ENCODE assay signal across 17 cellular contexts in genomic region chr7:15938153-15938552, GRCh38.
DNase-seq lines count a peak whose midpoint lies in the region; ATAC-seq, FAIRE-seq and TF ChIP-seq lines count a peak whose summit lies in the region.
"Had no signal": no experiment of that assay in that cellular context is flagged by ENCODE, and none has a peak within 500 bp of the region (broad histone marks: within the 10 kb centered on the region; RNA-seq: fewer than 3 reads in every experiment).

No MANE protein-coding gene starts in this region.

- intact Hi-C loops in left lung (cut with DNase I) (no loop called here), upper lobe of right lung (cut with DNase I) (no loop called here)

- no peaks in the 10 kb centered on the region for H3K27me3 ChIP-seq in adipocyte (replicated peaks; ENCODE audit: control insufficient read depth, insufficient read depth, low read length)
- no peaks in the 10 kb centered on the region for H3K27me3 ChIP-seq in left lung
- H3K27me3 ChIP-seq in upper lobe of right lung, result no peaks in the 10 kb centered on the region
- H3K27me3 ChIP-seq: BLaER1 treated with 17β-estradiol and CSF1 and Interleukin-3, amounts not matched to agents 10 nM and 100 nM had no signal

- peak; percentile 54 for ATAC-seq in left lung
- peak; percentile 34 for ATAC-seq in upper lobe of right lung
- ATAC-seq: CD8-positive, alpha-beta T cell; GM23338 had no signal

- FAIRE-seq in urothelium cell line (lab: Jason Lieb, UNC), result no peak
- FAIRE-seq: GM12892 had no signal

- H3K9me3 ChIP-seq in adipocyte (ENCODE audit: control insufficient read depth, low read length), result no peaks in the 10 kb centered on the region
- H3K9me3 ChIP-seq in left lung, result no peaks in the 10 kb centered on the region
- H3K9me3 ChIP-seq in upper lobe of right lung, result no peaks in the 10 kb centered on the region
- H3K9me3 ChIP-seq: BLaER1 treated with 17β-estradiol and CSF1 and Interleukin-3, amounts not matched to agents 10 nM and 100 nM had no signal

- no peak overlapping the region for H3K9ac ChIP-seq in adipocyte (ENCODE audit: low read length)
- H3K9ac ChIP-seq: BLaER1 treated with 17β-estradiol and CSF1 and Interleukin-3, amounts not matched to agents 10 nM and 100 nM had no signal

- TF ChIP-seq CTCF in left lung (IDR thresholded peaks at IDR 0.05) (no peak), upper lobe of right lung (IDR thresholded peaks at IDR 0.05) (no peak)

- DNase-seq in EL, result peak; percentile 9
- peak; percentile 7 for DNase-seq in adipocyte (ENCODE audit: low read depth)
- DNase-seq in left lung, result no peak
- no peak for DNase-seq in upper lobe of right lung
- DNase-seq in NCI-H748 treated with DMSO at 0.1 percent for 48 hours (lab: John Stamatoyannopoulos, UW), result no peak
- DNase-seq in urothelium cell line (ENCODE audit: low spot score), result no peak
- DNase-seq in NCI-H1092 treated with DMSO at 0.1 percent for 48 hours (lab: John Stamatoyannopoulos, UW), result no peak
- DNase-seq: CD8-positive, alpha-beta T cell; DMS 273 treated with DMSO at 0.1 percent for 48 hours; DMS53; DND-41; GDM1; HCEC 1CT had no signal

- H3K4me3 ChIP-seq in adipocyte (ENCODE audit: low read length) (no peak overlapping the region), left lung (no peak overlapping the region), upper lobe of right lung (no peak overlapping the region)
- H3K4me3 ChIP-seq: BLaER1 treated with 17β-estradiol and CSF1 and Interleukin-3, amounts not matched to agents 10 nM and 100 nM; GM23338 had no signal

- no peaks in the 10 kb centered on the region for H3K4me1 ChIP-seq in adipocyte (ENCODE audit: control insufficient read depth, insufficient read depth, low read length)
- H3K4me1 ChIP-seq in left lung, result no peaks in the 10 kb centered on the region
- H3K4me1 ChIP-seq in upper lobe of right lung, result no peaks in the 10 kb centered on the region
- H3K4me1 ChIP-seq: BLaER1 treated with 17β-estradiol and CSF1 and Interleukin-3, amounts not matched to agents 10 nM and 100 nM had no signal

- no peaks in the 10 kb centered on the region for H3K36me3 ChIP-seq in adipocyte (ENCODE audit: control insufficient read depth, insufficient read depth, low read length, severe bottlenecking)
- H3K36me3 ChIP-seq in left lung, result no peaks in the 10 kb centered on the region
- H3K36me3 ChIP-seq in upper lobe of right lung, result no peaks in the 10 kb centered on the region
- H3K36me3 ChIP-seq: BLaER1 treated with 17β-estradiol and CSF1 and Interleukin-3, amounts not matched to agents 10 nM and 100 nM had no signal

- H3K27ac ChIP-seq in left lung (no peak overlapping the region), upper lobe of right lung (no peak overlapping the region)
- H3K27ac ChIP-seq: BLaER1 treated with 17β-estradiol and CSF1 and Interleukin-3, amounts not matched to agents 10 nM and 100 nM; HL-60 had no signal

Comparison
In these comparisons a context has a peak if more than half of its experiments do, and no peak if none do; other contexts are left out.
1. DNase-seq: peak in EL (single experiment) and adipocyte (single experiment); none in left lung (0 of 2), upper lobe of right lung (single experiment), NCI-H748 treated with DMSO at 0.1 percent for 48 hours (single experiment), urothelium cell line (single experiment) and NCI-H1092 treated with DMSO at 0.1 percent for 48 hours (single experiment).